ENCODE assay signal across 8 cellular contexts in genomic region chrX:75155830-75156525, GRCh38. TPM values are rescaled to one million over a fixed set of nuclear protein-coding genes. Genes with fewer than 3 reads are reported as not detected.
DNase-seq lines count a peak whose midpoint lies in the region; TF ChIP-seq lines count a peak whose summit lies in the region.

ABCB7 (minus strand) TSS chrX:75156283; CDS start chrX:75156272, 11 bp downstream.

- TF ChIP-seq CTCF in GM06990 (IDR thresholded peaks at IDR 0.05; ENCODE audit: insufficient read depth, low read length, poor library complexity, severe bottlenecking) (no peak), HFFc6 (IDR thresholded peaks at IDR 0.05) (peak; percentile 48; the same call in 1 of the 2 replicates), cardiac muscle cell (IDR thresholded peaks at IDR 0.05; ENCODE audit: low read depth, low read length) (peak; percentile 25), parathyroid adenoma (IDR thresholded peaks at IDR 0.05) (peak; percentile 17), thyroid gland (IDR thresholded peaks at IDR 0.05) (no peak)

- H3K9ac ChIP-seq in parathyroid adenoma = peak within 1 kb of the TSS; percentile 37

- H3K4me3 ChIP-seq in GM06990 (replicated peaks; ENCODE audit: low read depth, low read length) (peak within 1 kb of the TSS; percentile 60), cardiac muscle cell (peak within 1 kb of the TSS; percentile 44), parathyroid adenoma (ENCODE audit: low read depth, low read length) (peak within 1 kb of the TSS; percentile 65), thyroid gland (replicated peaks in 1 of 3) (peak within 1 kb of the TSS in 2 of 3 donors; percentile 40 to 71)

- DNase-seq in GM06990 (ENCODE audit: extremely low read depth, insufficient read length) (peak; percentile 70), HFFc6 (peak; percentile 63), NCI-H1092 (lab: John Stamatoyannopoulos, UW) (peak; percentile 87), SKM-1 treated with dmso at 0.1 percent for 144 hours (lab: John Stamatoyannopoulos, UW; ENCODE audit: unreplicated experiment) (peak; percentile 42), cardiac muscle cell (ENCODE audit: low read depth in 1 of 2, low spot score in 1 of 2) (peak; percentile 74 to 82), thyroid gland (peak; percentile 53 to 62)
- DNase-seq in activated naive CD8-positive, alpha-beta T cell treated with anti-CD3 and anti-CD28 coated beads, Interleukin-2, amount 50 U/mL, for 16 hours (ENCODE audit: low read depth, low spot score) = peak; percentile 3

- peak within 1 kb of the TSS; percentile 67 for H3K4me2 ChIP-seq in parathyroid adenoma (ENCODE audit: low read length)

- H3K79me2 ChIP-seq in parathyroid adenoma = no peaks in the 10 kb centered on the region

- peaks cover 27% of the 10 kb centered on the region for H3K4me1 Mint-ChIP-seq in HFFc6 (ENCODE audit: low read depth)

- H3K27me3 ChIP-seq in GM06990 (replicated peaks; ENCODE audit: control insufficient read depth, insufficient read depth, low read length) = no peaks in the 10 kb centered on the region
- H3K27me3 ChIP-seq in cardiac muscle cell = no peaks in the 10 kb centered on the region
- no peaks in the 10 kb centered on the region for H3K27me3 ChIP-seq in parathyroid adenoma (ENCODE audit: control insufficient read depth, insufficient read depth, low read length)
- H3K27me3 ChIP-seq in thyroid gland = no peaks in the 10 kb centered on the region

- H2AFZ ChIP-seq in parathyroid adenoma = peak within 1 kb of the TSS; percentile 96

- intact Hi-C loops in thyroid gland (cut with DNase I) = no loop called here

- H3K4me3 Mint-ChIP-seq in HFFc6 = peak within 1 kb of the TSS; percentile 93

- no peaks in the 10 kb centered on the region for H3K27me3 Mint-ChIP-seq in HFFc6 (ENCODE audit: insufficient read depth)

- peak in 1 of 2 donors; percentile 34 for TF ChIP-seq POLR2A in thyroid gland (IDR thresholded peaks at IDR 0.05)

- no peaks in the 10 kb centered on the region for H3K9me3 ChIP-seq in cardiac muscle cell (ENCODE audit: low read depth)
- no peaks in the 10 kb centered on the region for H3K9me3 ChIP-seq in parathyroid adenoma (ENCODE audit: control insufficient read depth, low read length)
- H3K9me3 ChIP-seq in thyroid gland = no peaks in the 10 kb centered on the region

- WGBS in thyroid gland, 2 donors = 1 to 3% methylated on average over 20 to 27 of the region's 35 CpGs

- H3K36me3 Mint-ChIP-seq in HFFc6 (ENCODE audit: low read depth) = no peaks in the 10 kb centered on the region

- peaks cover 6% of the 10 kb centered on the region for H3K4me1 ChIP-seq in cardiac muscle cell (ENCODE audit: low read depth)
- H3K4me1 ChIP-seq in parathyroid adenoma = no peaks in the 10 kb centered on the region
- peaks cover 0 to 5% of the 10 kb centered on the region in 2 donors for H3K4me1 ChIP-seq in thyroid gland

- H3K27ac ChIP-seq in cardiac muscle cell (peak within 1 kb of the TSS; percentile 96), parathyroid adenoma (peak within 1 kb of the TSS; percentile 89), thyroid gland (peak within 1 kb of the TSS; percentile 51 to 75 (median 61))

- no peaks in the 10 kb centered on the region for H3K36me3 ChIP-seq in GM06990 (ENCODE audit: control insufficient read depth, insufficient read depth, low read length)
- H3K36me3 ChIP-seq in cardiac muscle cell = no peaks in the 10 kb centered on the region
- H3K36me3 ChIP-seq in parathyroid adenoma (ENCODE audit: control insufficient read depth, insufficient read depth, low read length) = no peaks in the 10 kb centered on the region
- no peaks in the 10 kb centered on the region for H3K36me3 ChIP-seq in thyroid gland

- H3K27ac Mint-ChIP-seq in HFFc6 = peak within 1 kb of the TSS; percentile 99

- H3K9me3 Mint-ChIP-seq in HFFc6 = no peaks in the 10 kb centered on the region

RNA-seq across cellular contexts. Expression of gene ABCB7, which starts in this region (rescaled TPM):
- total RNA-seq in HFFc6 (2021; fragmentation: NEBNext Ultra II Directional; extraction: Animal tissue kit (Norgen Biotek cat#: 25700)) = 10 to 100 TPM; 15.0 to 16.7 (median 15.5) TPM
- 56.6 and 61.3 TPM in 2 replicates for total RNA-seq in cardiac muscle cell
- polyA plus RNA-seq in cardiac muscle cell = 12.0 and 19.5 TPM in 2 replicates
- total RNA-seq in thyroid gland = 10 to 100 TPM; 30.8 to 75.6 (median 46.4) TPM

Comparison
In these comparisons a context has a peak if more than half of its experiments do, and no peak if none do; other contexts are left out.
1. Peak in every context shown above with its lines: DNase-seq, H3K4me3 ChIP-seq and H3K27ac ChIP-seq.
2. DNase-seq: peak in every context shown above with its lines; median percentile 87 in NCI-H1092; 78 in cardiac muscle cell; 70 in GM06990; 63 in HFFc6; 58 in thyroid gland; 42 in SKM-1 treated with dmso at 0.1 percent for 144 hours; 3 in activated naive CD8-positive, alpha-beta T cell treated with anti-CD3 and anti-CD28 coated beads, Interleukin-2, amount 50 U/mL, for 16 hours.
3. CTCF ChIP-seq: peak in HFFc6 (single experiment), cardiac muscle cell (single experiment) and parathyroid adenoma (single experiment); none in GM06990 (single experiment) and thyroid gland (0 of 6).